12 cellular contexts compared by ENCODE assay signal in the genomic region with DNA sequence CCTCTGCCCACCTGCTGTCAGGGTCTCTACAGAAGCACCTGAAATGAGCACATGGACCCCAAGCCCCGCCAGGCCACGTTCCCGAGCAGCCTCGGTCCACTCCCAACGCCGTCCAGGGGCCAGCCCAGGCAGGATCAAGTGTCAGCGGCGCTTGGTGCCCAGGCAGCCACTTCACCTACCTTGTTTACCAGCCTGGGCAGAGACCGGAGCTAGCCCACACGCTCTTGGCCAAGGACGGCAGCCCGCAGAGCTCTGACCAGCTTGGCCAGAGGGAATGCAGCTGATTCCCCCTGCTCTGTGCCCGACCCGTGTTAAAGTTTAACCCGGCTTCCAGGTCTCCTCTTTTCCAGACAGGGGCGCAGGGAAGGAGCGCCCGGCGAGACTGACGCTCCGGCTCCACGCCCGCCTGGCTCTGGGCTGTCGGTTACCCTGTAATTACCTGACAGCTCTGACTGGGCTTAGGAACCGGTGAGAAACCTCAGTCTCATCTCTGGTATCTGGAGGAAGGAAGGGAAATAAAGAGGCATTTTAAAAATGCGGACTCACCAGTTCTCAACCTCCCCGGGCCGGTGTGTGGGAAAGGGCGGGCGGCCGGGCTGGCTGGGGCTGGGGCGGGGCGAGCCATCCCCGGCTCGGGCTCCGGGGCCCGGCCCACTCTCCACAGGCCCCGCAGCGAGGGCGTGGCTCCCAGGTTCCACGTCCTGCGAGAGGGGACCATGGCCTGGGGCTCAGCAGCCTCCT. TPM values are rescaled to one million over a fixed set of nuclear protein-coding genes. Genes with fewer than 3 reads are reported as not detected.
DNase-seq lines count a peak whose midpoint lies in the region; ATAC-seq, FAIRE-seq and TF ChIP-seq lines count a peak whose summit lies in the region.
"Had no signal": no experiment of that assay in that cellular context is flagged by ENCODE, and none has a peak within 500 bp of the region (broad histone marks: within the 10 kb centered on the region; RNA-seq: fewer than 3 reads in every experiment).

No MANE protein-coding gene starts in this region.

- H3K9me3 Mint-ChIP-seq in astrocyte (ENCODE audit: unreplicated experiment) = no peaks in the 10 kb centered on the region
- no peaks in the 10 kb centered on the region for H3K9me3 Mint-ChIP-seq in stimulated activated memory B cell treated with anti-CD40 and anti-IgM and Interleukin-4, amounts not matched to agents 10 μg/mL and 1 μg/mL and 100 μg/mL, for 72 hours
- H3K9me3 Mint-ChIP-seq: activated T-helper 1 cell treated with anti-CD3 and anti-CD28 coated beads, Interleukin-12 subunit alpha, Interleukin-12 subunit beta, Interleukin-2, Interleukin-4 antibody, amounts not matched to agents 30 ng/mL and 10 ng/mL and 1 ng/mL, durations not matched to agents 14 hours and 24 hours and 36 hours; naive B cell had no signal

- DNase-seq in HT-29 (ENCODE audit: low spot score) = peak; percentile 83
- DNase-seq in astrocyte (ENCODE audit: low read depth) = no peak
- peak; percentile 67 for DNase-seq in iPS-NIHi7 (ENCODE audit: extremely low spot score)
- peak; percentile 52 for DNase-seq in retina
- no peak for DNase-seq in activated CD4-positive, alpha-beta T cell treated with anti-CD3 and anti-CD28 coated beads, Interleukin-2, amount 50 U/mL, for 48 hours
- DNase-seq: naive B cell, NCI-H1436 treated with DMSO at 0.1 percent for 48 hours had no signal

- H4K20me1 ChIP-seq in astrocyte (ENCODE audit: insufficient read depth, low read length) = peaks cover 71% of the 10 kb centered on the region

- no peak overlapping the region for H3K9ac ChIP-seq in astrocyte (ENCODE audit: low read length)

- H3K27ac Mint-ChIP-seq in astrocyte (ENCODE audit: unreplicated experiment) = peak overlapping the region; percentile 84
- H3K27ac Mint-ChIP-seq in stimulated activated memory B cell treated with anti-CD40 and anti-IgM and Interleukin-4, amounts not matched to agents 10 μg/mL and 1 μg/mL and 100 μg/mL, for 72 hours = no peak overlapping the region
- H3K27ac Mint-ChIP-seq: activated T-helper 1 cell treated with anti-CD3 and anti-CD28 coated beads, Interleukin-12 subunit alpha, Interleukin-12 subunit beta, Interleukin-2, Interleukin-4 antibody, amounts not matched to agents 30 ng/mL and 10 ng/mL and 1 ng/mL, durations not matched to agents 14 hours and 24 hours and 36 hours had no signal

- no peak for ATAC-seq in stimulated activated memory B cell treated with anti-CD40 and anti-IgM and Interleukin-4, amounts not matched to agents 10 μg/mL and 1 μg/mL and 100 μg/mL, for 72 hours
- ATAC-seq in GM19463 (IDR thresholded peaks at IDR 0.05; ENCODE audit: unreplicated experiment) = no peak
- ATAC-seq in activated CD4-positive, CD25-positive, alpha-beta regulatory T cell treated with anti-CD3 and anti-CD28 coated beads, Interleukin-2, amount 50 U/mL, for 24 hours = no peak

- H3K27me3 ChIP-seq in astrocyte (ENCODE audit: insufficient read depth, low read length) = no peaks in the 10 kb centered on the region

- no peak for FAIRE-seq in astrocyte (lab: Jason Lieb, UNC)

- H3K4me1 ChIP-seq in astrocyte (ENCODE audit: insufficient read depth, low read length) = peaks cover 28% of the 10 kb centered on the region

- H3K4me1 Mint-ChIP-seq in astrocyte (ENCODE audit: low read depth, unreplicated experiment) = peaks cover 36% of the 10 kb centered on the region
- peaks cover 24% of the 10 kb centered on the region for H3K4me1 Mint-ChIP-seq in stimulated activated memory B cell treated with anti-CD40 and anti-IgM and Interleukin-4, amounts not matched to agents 10 μg/mL and 1 μg/mL and 100 μg/mL, for 72 hours

- no peaks in the 10 kb centered on the region for H3K36me3 Mint-ChIP-seq in astrocyte (ENCODE audit: low read depth, unreplicated experiment)
- no peaks in the 10 kb centered on the region for H3K36me3 Mint-ChIP-seq in stimulated activated memory B cell treated with anti-CD40 and anti-IgM and Interleukin-4, amounts not matched to agents 10 μg/mL and 1 μg/mL and 100 μg/mL, for 72 hours

- TF ChIP-seq CTCF in astrocyte (IDR thresholded peaks at IDR 0.05; ENCODE audit: insufficient read depth, low read depth, low read length) = no peak

- H3K4me2 ChIP-seq in astrocyte (ENCODE audit: low read length) = peak overlapping the region; percentile 16

- peaks cover 16% of the 10 kb centered on the region for H3K36me3 ChIP-seq in astrocyte (ENCODE audit: insufficient read depth, low read length)

- H3K27ac ChIP-seq in astrocyte (ENCODE audit: low read depth, low read length) = no peak overlapping the region

- H2AFZ ChIP-seq in astrocyte (ENCODE audit: low read depth, low read length) = no peak overlapping the region

- no peak overlapping the region for H3K4me3 ChIP-seq in astrocyte (ENCODE audit: insufficient read depth, low read depth, low read length)

- H3K9me3 ChIP-seq in astrocyte (ENCODE audit: insufficient read depth, low read depth, low read length) = no peaks in the 10 kb centered on the region

- peaks cover 62% of the 10 kb centered on the region for H3K79me2 ChIP-seq in astrocyte (ENCODE audit: insufficient read depth, low read length)

- H3K4me3 Mint-ChIP-seq in astrocyte (ENCODE audit: unreplicated experiment) = peak overlapping the region; percentile 76
- no peak overlapping the region for H3K4me3 Mint-ChIP-seq in stimulated activated memory B cell treated with anti-CD40 and anti-IgM and Interleukin-4, amounts not matched to agents 10 μg/mL and 1 μg/mL and 100 μg/mL, for 72 hours
- H3K4me3 Mint-ChIP-seq: activated T-helper 1 cell treated with anti-CD3 and anti-CD28 coated beads, Interleukin-12 subunit alpha, Interleukin-12 subunit beta, Interleukin-2, Interleukin-4 antibody, amounts not matched to agents 30 ng/mL and 10 ng/mL and 1 ng/mL, durations not matched to agents 14 hours and 24 hours and 36 hours; naive B cell had no signal

- no peaks in the 10 kb centered on the region for H3K27me3 Mint-ChIP-seq in astrocyte (ENCODE audit: low read depth, unreplicated experiment)
- peaks cover 73% of the 10 kb centered on the region for H3K27me3 Mint-ChIP-seq in stimulated activated memory B cell treated with anti-CD40 and anti-IgM and Interleukin-4, amounts not matched to agents 10 μg/mL and 1 μg/mL and 100 μg/mL, for 72 hours

RNA-seq across cellular contexts. Expression of gene KIFC3, which starts 4.6 kb away (rescaled TPM):
- 37.8 and 43.4 TPM in 2 replicates for total RNA-seq in HT-29 (2014; rRNA removed; shearing (Covaris generic))
- total RNA-seq in astrocyte = 80.4 and 96.9 TPM in 2 replicates
- total RNA-seq: T-helper 1 cell treated with Interleukin-12 subunit alpha and Interleukin-12 subunit beta and Interleukin-4 antibody, amounts not matched to agents 30 ng/mL and 1 ng/mL, for 36 hours had no signal

Comparison
In these comparisons a context has a peak if more than half of its experiments do, and no peak if none do; other contexts are left out.
1. DNase-seq: peak in HT-29 (single experiment), iPS-NIHi7 (single experiment) and retina (single experiment); none in astrocyte (single experiment) and activated CD4-positive, alpha-beta T cell treated with anti-CD3 and anti-CD28 coated beads, Interleukin-2, amount 50 U/mL, for 48 hours (0 of 2).